Comparison of ENCODE assay signal across 1 cellular context in genomic region chr19:33841685-33842084, GRCh38.
TF ChIP-seq lines count a peak whose summit lies in the region.

No MANE protein-coding gene starts in this region.

TF ChIP-seq in GM23338, 12 proteins besides CTCF, POLR2A, EP300 and RAD21 (continued from another document):
- TF ChIP-seq, protein P1, sequence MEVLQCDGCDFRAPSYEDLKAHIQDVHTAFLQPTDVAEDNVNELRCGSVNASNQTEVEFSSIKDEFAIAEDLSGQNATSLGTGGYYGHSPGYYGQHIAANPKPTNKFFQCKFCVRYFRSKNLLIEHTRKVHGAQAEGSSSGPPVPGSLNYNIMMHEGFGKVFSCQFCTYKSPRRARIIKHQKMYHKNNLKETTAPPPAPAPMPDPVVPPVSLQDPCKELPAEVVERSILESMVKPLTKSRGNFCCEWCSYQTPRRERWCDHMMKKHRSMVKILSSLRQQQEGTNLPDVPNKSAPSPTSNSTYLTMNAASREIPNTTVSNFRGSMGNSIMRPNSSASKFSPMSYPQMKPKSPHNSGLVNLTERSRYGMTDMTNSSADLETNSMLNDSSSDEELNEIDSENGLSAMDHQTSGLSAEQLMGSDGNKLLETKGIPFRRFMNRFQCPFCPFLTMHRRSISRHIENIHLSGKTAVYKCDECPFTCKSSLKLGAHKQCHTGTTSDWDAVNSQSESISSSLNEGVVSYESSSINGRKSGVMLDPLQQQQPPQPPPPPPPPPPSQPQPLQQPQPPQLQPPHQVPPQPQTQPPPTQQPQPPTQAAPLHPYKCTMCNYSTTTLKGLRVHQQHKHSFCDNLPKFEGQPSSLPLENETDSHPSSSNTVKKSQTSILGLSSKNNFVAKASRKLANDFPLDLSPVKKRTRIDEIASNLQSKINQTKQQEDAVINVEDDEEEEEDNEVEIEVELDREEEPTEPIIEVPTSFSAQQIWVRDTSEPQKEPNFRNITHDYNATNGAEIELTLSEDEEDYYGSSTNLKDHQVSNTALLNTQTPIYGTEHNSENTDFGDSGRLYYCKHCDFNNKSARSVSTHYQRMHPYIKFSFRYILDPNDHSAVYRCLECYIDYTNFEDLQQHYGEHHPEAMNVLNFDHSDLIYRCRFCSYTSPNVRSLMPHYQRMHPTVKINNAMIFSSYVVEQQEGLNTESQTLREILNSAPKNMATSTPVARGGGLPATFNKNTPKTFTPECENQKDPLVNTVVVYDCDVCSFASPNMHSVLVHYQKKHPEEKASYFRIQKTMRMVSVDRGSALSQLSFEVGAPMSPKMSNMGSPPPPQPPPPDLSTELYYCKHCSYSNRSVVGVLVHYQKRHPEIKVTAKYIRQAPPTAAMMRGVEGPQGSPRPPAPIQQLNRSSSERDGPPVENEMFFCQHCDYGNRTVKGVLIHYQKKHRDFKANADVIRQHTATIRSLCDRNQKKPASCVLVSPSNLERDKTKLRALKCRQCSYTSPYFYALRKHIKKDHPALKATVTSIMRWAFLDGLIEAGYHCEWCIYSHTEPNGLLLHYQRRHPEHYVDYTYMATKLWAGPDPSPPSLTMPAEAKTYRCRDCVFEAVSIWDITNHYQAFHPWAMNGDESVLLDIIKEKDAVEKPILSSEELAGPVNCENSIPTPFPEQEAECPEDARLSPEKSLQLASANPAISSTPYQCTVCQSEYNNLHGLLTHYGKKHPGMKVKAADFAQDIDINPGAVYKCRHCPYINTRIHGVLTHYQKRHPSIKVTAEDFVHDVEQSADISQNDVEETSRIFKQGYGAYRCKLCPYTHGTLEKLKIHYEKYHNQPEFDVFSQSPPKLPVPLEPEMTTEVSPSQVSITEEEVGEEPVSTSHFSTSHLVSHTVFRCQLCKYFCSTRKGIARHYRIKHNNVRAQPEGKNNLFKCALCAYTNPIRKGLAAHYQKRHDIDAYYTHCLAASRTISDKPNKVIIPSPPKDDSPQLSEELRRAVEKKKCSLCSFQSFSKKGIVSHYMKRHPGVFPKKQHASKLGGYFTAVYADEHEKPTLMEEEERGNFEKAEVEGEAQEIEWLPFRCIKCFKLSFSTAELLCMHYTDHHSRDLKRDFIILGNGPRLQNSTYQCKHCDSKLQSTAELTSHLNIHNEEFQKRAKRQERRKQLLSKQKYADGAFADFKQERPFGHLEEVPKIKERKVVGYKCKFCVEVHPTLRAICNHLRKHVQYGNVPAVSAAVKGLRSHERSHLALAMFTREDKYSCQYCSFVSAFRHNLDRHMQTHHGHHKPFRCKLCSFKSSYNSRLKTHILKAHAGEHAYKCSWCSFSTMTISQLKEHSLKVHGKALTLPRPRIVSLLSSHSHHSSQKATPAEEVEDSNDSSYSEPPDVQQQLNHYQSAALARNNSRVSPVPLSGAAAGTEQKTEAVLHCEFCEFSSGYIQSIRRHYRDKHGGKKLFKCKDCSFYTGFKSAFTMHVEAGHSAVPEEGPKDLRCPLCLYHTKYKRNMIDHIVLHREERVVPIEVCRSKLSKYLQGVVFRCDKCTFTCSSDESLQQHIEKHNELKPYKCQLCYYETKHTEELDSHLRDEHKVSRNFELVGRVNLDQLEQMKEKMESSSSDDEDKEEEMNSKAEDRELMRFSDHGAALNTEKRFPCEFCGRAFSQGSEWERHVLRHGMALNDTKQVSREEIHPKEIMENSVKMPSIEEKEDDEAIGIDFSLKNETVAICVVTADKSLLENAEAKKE (CRISPR knock-in tag; IDR thresholded peaks at IDR 0.05), result no peak
- TF ChIP-seq POLR2AphosphoS5 (IDR thresholded peaks at IDR 0.05; ENCODE audit: low read depth) (no peak), EZH2phosphoT487 (IDR thresholded peaks at IDR 0.05; ENCODE audit: unreplicated experiment) (no peak), JUNB (IDR thresholded peaks at IDR 0.05; ENCODE audit: unreplicated experiment) (no peak), CREB1 (CRISPR knock-in tag; IDR thresholded peaks at IDR 0.05; ENCODE audit: low read depth) (no peak), EZH2 (IDR thresholded peaks at IDR 0.05; ENCODE audit: low read depth, unreplicated experiment) (no peak), ZNF331 (CRISPR knock-in tag; IDR thresholded peaks at IDR 0.05; ENCODE audit: low read depth) (no peak), REST (IDR thresholded peaks at IDR 0.05; ENCODE audit: unreplicated experiment) (no peak), NANOG (IDR thresholded peaks at IDR 0.05; ENCODE audit: borderline replicate concordance) (no peak), ZNF114 (CRISPR knock-in tag; IDR thresholded peaks at IDR 0.05) (no peak), STAT1 (IDR thresholded peaks at IDR 0.05; ENCODE audit: unreplicated experiment) (no peak)
